In the genomic region with DNA sequence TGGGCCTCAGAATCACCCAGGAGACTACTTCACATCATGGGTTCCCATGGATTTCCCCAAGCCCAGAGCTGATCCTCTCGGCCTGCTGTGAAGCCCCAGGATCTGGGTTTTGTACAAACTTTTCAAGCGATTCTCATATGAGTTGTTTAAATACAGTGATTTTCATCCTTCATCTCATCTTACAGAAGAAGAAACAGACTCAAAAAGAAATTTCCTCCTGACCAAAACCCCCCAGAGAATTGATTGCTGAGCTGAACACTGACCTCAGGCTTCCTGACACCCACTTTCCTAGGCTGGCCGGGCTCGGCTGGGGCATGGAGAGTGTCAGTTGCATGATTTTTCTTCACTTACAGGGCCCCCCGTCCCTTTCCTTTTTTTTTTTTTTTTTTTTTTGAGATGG, we compare ENCODE assay signal across 16 cellular contexts.
DNase-seq lines count a peak whose midpoint lies in the region; ATAC-seq and TF ChIP-seq lines count a peak whose summit lies in the region.
"Had no signal": no experiment of that assay in that cellular context is flagged by ENCODE, and none has a peak within 500 bp of the region (broad histone marks: within the 10 kb centered on the region; RNA-seq: fewer than 3 reads in every experiment).

No MANE protein-coding gene starts in this region.

- H3K9me3 ChIP-seq in transverse colon = no peaks in the 10 kb centered on the region

- intact Hi-C loops in transverse colon (cut with DNase I; ENCODE audit: low total_unique reads) = no loop called here

- H3K27me3 Mint-ChIP-seq in activated naive CD4-positive, alpha-beta T cell treated with anti-CD3 and anti-CD28 coated beads, Interleukin-2, amount 10 ng/mL, durations not matched to agents 7 days and 5 days = peaks cover 22% of the 10 kb centered on the region
- H3K27me3 Mint-ChIP-seq: activated naive CD8-positive, alpha-beta T cell treated with anti-CD3 and anti-CD28 coated beads, Interleukin-2, amount 50 U/mL, for 24 hours had no signal

- no peaks in the 10 kb centered on the region for H3K36me3 ChIP-seq in transverse colon

- 75 to 82% methylated on average over 3 to 5 of the region's 5 CpGs for WGBS in transverse colon (ENCODE audit: low coverage in 1 of 2), 2 donors

- H3K27ac Mint-ChIP-seq in activated naive CD4-positive, alpha-beta T cell treated with anti-CD3 and anti-CD28 coated beads, Interleukin-2, amount 10 ng/mL, durations not matched to agents 7 days and 5 days = no peak overlapping the region
- H3K27ac Mint-ChIP-seq: activated naive CD8-positive, alpha-beta T cell treated with anti-CD3 and anti-CD28 coated beads, Interleukin-2, amount 50 U/mL, for 24 hours; memory B cell had no signal

- TF ChIP-seq EP300 in transverse colon (IDR thresholded peaks at IDR 0.05; ENCODE audit: low read depth) = no peak

- DNase-seq in fibroblast of mammary gland (ENCODE audit: low read depth) (peak; percentile 15), transverse colon (no peak), NCI-H524 treated with DMSO at 0.1 percent for 48 hours (lab: John Stamatoyannopoulos, UW) (no peak)
- DNase-seq in activated naive CD4-positive, alpha-beta T cell treated with anti-CD3 and anti-CD28 coated beads, Interleukin-2, amount 10 ng/mL, durations not matched to agents 7 days and 5 days = no peak
- DNase-seq: activated naive CD8-positive, alpha-beta T cell treated with anti-CD3 and anti-CD28 coated beads, Interleukin-2, amount 50 U/mL, for 24 hours; COR-L47; kidney; NCI-H2029 treated with DMSO at 0.1 percent for 48 hours; NCI-H526; nephron progenitor cell; stimulated activated CD8-positive, alpha-beta memory T cell treated with anti-CD3 and anti-CD28 coated beads, Interleukin-4, amount 100 ng/mL, for 48 hours had no signal

- H3K4me3 ChIP-seq in fibroblast of mammary gland (ENCODE audit: control insufficient read depth, low read depth, low read length) = no peak overlapping the region
- no peak overlapping the region for H3K4me3 ChIP-seq in transverse colon

- H3K4me3 Mint-ChIP-seq in activated naive CD4-positive, alpha-beta T cell treated with anti-CD3 and anti-CD28 coated beads, Interleukin-2, amount 10 ng/mL, durations not matched to agents 7 days and 5 days = no peak overlapping the region
- H3K4me3 Mint-ChIP-seq: activated naive CD8-positive, alpha-beta T cell treated with anti-CD3 and anti-CD28 coated beads, Interleukin-2, amount 50 U/mL, for 24 hours; memory B cell; nephron progenitor cell had no signal

- H3K4me1 Mint-ChIP-seq in activated naive CD4-positive, alpha-beta T cell treated with anti-CD3 and anti-CD28 coated beads, Interleukin-2, amount 10 ng/mL, durations not matched to agents 7 days and 5 days = no peaks in the 10 kb centered on the region
- H3K4me1 Mint-ChIP-seq: activated naive CD8-positive, alpha-beta T cell treated with anti-CD3 and anti-CD28 coated beads, Interleukin-2, amount 50 U/mL, for 24 hours had no signal

- no peaks in the 10 kb centered on the region for H3K27me3 ChIP-seq in transverse colon

- H3K9me3 Mint-ChIP-seq in activated naive CD4-positive, alpha-beta T cell treated with anti-CD3 and anti-CD28 coated beads, Interleukin-2, amount 10 ng/mL, durations not matched to agents 7 days and 5 days = no peaks in the 10 kb centered on the region
- H3K9me3 Mint-ChIP-seq: activated naive CD8-positive, alpha-beta T cell treated with anti-CD3 and anti-CD28 coated beads, Interleukin-2, amount 50 U/mL, for 24 hours; memory B cell had no signal

- TF ChIP-seq POLR2A in transverse colon (IDR thresholded peaks at IDR 0.05) = no peak

- CTCF ChIA-PET in activated naive CD4-positive, alpha-beta T cell treated with anti-CD3 and anti-CD28 coated beads, Interleukin-2, amount 10 ng/mL, durations not matched to agents 7 days and 5 days (lab: Charles Lee) = no interaction called here

- H3K27ac ChIP-seq in transverse colon = peak overlapping the region; percentile 68 to 77 (median 73)
- H3K27ac ChIP-seq: KMS-11 had no signal

- in situ Hi-C loops in transverse colon (cut with MboI; ENCODE audit: low pct_ligation_motif_present in 1 of 4, low pct_unique_long_range_greater_than_20kb in 1 of 4, low sequenced_read_pairs in 3 of 4) = no loop called here

- ATAC-seq in GM18511 (IDR thresholded peaks at IDR 0.05; ENCODE audit: unreplicated experiment) (peak; percentile 52), HG02885 (IDR thresholded peaks at IDR 0.05; ENCODE audit: poor library complexity, unreplicated experiment) (peak; percentile 27), HG02938 (IDR thresholded peaks at IDR 0.05; ENCODE audit: unreplicated experiment) (no peak)
- ATAC-seq: activated naive CD8-positive, alpha-beta T cell treated with anti-CD3 and anti-CD28 coated beads, Interleukin-2, amount 50 U/mL, for 24 hours had no signal

- TF ChIP-seq CTCF in fibroblast of mammary gland (conservative IDR thresholded peaks at IDR 0.05; ENCODE audit: control insufficient read depth, insufficient read depth, low read depth, low read length) (no peak), transverse colon (IDR thresholded peaks at IDR 0.05) (no peak)

- H3K4me1 ChIP-seq in transverse colon = peaks cover 4 to 33% (median 20%) of the 10 kb centered on the region in 4 donors

- H3K36me3 Mint-ChIP-seq in activated naive CD4-positive, alpha-beta T cell treated with anti-CD3 and anti-CD28 coated beads, Interleukin-2, amount 10 ng/mL, durations not matched to agents 7 days and 5 days = no peaks in the 10 kb centered on the region
- H3K36me3 Mint-ChIP-seq: memory B cell had no signal
